23 cellular contexts compared by ENCODE assay signal in the genomic region with DNA sequence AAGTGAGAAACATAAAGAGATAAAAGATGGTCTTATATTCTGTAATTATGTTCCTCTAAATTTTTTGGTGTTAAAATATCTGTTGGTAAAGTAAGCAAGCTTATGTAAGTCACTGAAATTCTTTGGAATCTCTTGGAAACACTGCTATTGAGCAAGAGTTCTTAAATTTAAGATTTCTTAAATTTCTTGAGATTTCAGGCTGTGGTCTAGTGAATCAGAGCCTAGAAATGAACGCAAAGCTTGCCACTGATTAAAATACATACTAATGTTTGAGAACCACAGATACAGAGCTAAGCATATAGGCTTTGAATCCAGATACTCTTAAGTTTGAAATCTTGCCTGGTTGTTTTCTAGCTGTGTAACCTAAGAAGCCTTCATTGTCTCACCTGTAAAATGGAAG.
DNase-seq lines count a peak whose midpoint lies in the region; ATAC-seq and TF ChIP-seq lines count a peak whose summit lies in the region.
"Had no signal": no experiment of that assay in that cellular context is flagged by ENCODE, and none has a peak within 500 bp of the region (broad histone marks: within the 10 kb centered on the region; RNA-seq: fewer than 3 reads in every experiment).

No MANE protein-coding gene starts in this region.

- peak; percentile 15 for DNase-seq in AG08396 (ENCODE audit: low spot score)
- DNase-seq in HFFc6, result peak; percentile 72
- peak; percentile 73 for DNase-seq in choroid plexus epithelial cell (ENCODE audit: low read depth)
- DNase-seq in myocyte (ENCODE audit: low read depth), result peak; percentile 26
- DNase-seq in pons (ENCODE audit: low spot score), result no peak
- DNase-seq in NCI-H446 (lab: John Stamatoyannopoulos, UW), result no peak
- DNase-seq: activated B cell treated with CpG ODN at 0.5 μM for 24 hours; activated CD4-positive, alpha-beta memory T cell treated with anti-CD3 and anti-CD28 coated beads, Interleukin-2, amount 10 ng/mL, durations not matched to agents 7 days and 5 days; activated naive CD4-positive, alpha-beta T cell treated with anti-CD3 and anti-CD28 coated beads, Interleukin-2, amount 10 ng/mL, durations not matched to agents 7 days and 5 days; CD8-positive, alpha-beta T cell; kidney; NCI-H1105 treated with DMSO at 0.1 percent for 48 hours; NCI-H524 treated with DMSO at 0.1 percent for 48 hours; ovary; right lobe of liver; testis had no signal

- no peaks in the 10 kb centered on the region for H3K27me3 Mint-ChIP-seq in HFFc6 (ENCODE audit: insufficient read depth)
- H3K27me3 Mint-ChIP-seq: activated B cell treated with CpG ODN at 0.5 μM for 24 hours; activated CD4-positive, alpha-beta memory T cell treated with anti-CD3 and anti-CD28 coated beads, Interleukin-2, amount 10 ng/mL, durations not matched to agents 7 days and 5 days; activated naive CD4-positive, alpha-beta T cell treated with anti-CD3 and anti-CD28 coated beads, Interleukin-2, amount 10 ng/mL, durations not matched to agents 7 days and 5 days had no signal

- H3K4me3 ChIP-seq in choroid plexus epithelial cell (ENCODE audit: low read depth, low read length), result no peak overlapping the region
- H3K4me3 ChIP-seq: ascending aorta, coronary artery, gastroesophageal sphincter, ovary, right lobe of liver, testis had no signal

- peaks cover 16% of the 10 kb centered on the region for H3K9me3 Mint-ChIP-seq in HFFc6

- H3K36me3 Mint-ChIP-seq in HFFc6 (ENCODE audit: low read depth), result peaks cover 14% of the 10 kb centered on the region; the same call in 1 of the 2 replicates
- H3K36me3 Mint-ChIP-seq: activated naive CD4-positive, alpha-beta T cell treated with anti-CD3 and anti-CD28 coated beads, Interleukin-2, amount 10 ng/mL, durations not matched to agents 7 days and 5 days; CD8-positive, alpha-beta T cell; stimulated activated effector memory CD8-positive, alpha-beta T cell treated with anti-CD3 and anti-CD28 coated beads, Interleukin-12 subunit alpha, Interleukin-12 subunit beta, amount 100 ng/mL, for 72 hours had no signal

- no peak for TF ChIP-seq CTCF in HFFc6 (IDR thresholded peaks at IDR 0.05)
- TF ChIP-seq CTCF in choroid plexus epithelial cell (conservative IDR thresholded peaks at IDR 0.05; ENCODE audit: low read depth, low read length), result no peak

- ATAC-seq in HG03442 (IDR thresholded peaks at IDR 0.05; ENCODE audit: unreplicated experiment) (no peak), HG03139 (IDR thresholded peaks at IDR 0.05; ENCODE audit: unreplicated experiment) (no peak)
- ATAC-seq: CD8-positive, alpha-beta T cell; gastroesophageal sphincter; HCT116; right lobe of liver; stimulated activated effector memory CD8-positive, alpha-beta T cell treated with anti-CD3 and anti-CD28 coated beads, Interleukin-12 subunit alpha, Interleukin-12 subunit beta, amount 100 ng/mL, for 72 hours had no signal

- H3K4me3 Mint-ChIP-seq in HFFc6, result no peak overlapping the region
- H3K4me3 Mint-ChIP-seq: activated B cell treated with CpG ODN at 0.5 μM for 24 hours; activated CD4-positive, alpha-beta memory T cell treated with anti-CD3 and anti-CD28 coated beads, Interleukin-2, amount 10 ng/mL, durations not matched to agents 7 days and 5 days; activated naive CD4-positive, alpha-beta T cell treated with anti-CD3 and anti-CD28 coated beads, Interleukin-2, amount 10 ng/mL, durations not matched to agents 7 days and 5 days; CD8-positive, alpha-beta T cell; stimulated activated effector memory CD8-positive, alpha-beta T cell treated with anti-CD3 and anti-CD28 coated beads, Interleukin-12 subunit alpha, Interleukin-12 subunit beta, amount 100 ng/mL, for 72 hours had no signal

- H3K4me1 Mint-ChIP-seq in HFFc6 (ENCODE audit: low read depth), result peaks cover 49% of the 10 kb centered on the region
- H3K4me1 Mint-ChIP-seq: activated B cell treated with CpG ODN at 0.5 μM for 24 hours; activated CD4-positive, alpha-beta memory T cell treated with anti-CD3 and anti-CD28 coated beads, Interleukin-2, amount 10 ng/mL, durations not matched to agents 7 days and 5 days; activated naive CD4-positive, alpha-beta T cell treated with anti-CD3 and anti-CD28 coated beads, Interleukin-2, amount 10 ng/mL, durations not matched to agents 7 days and 5 days; stimulated activated effector memory CD8-positive, alpha-beta T cell treated with anti-CD3 and anti-CD28 coated beads, Interleukin-12 subunit alpha, Interleukin-12 subunit beta, amount 100 ng/mL, for 72 hours had no signal

- H3K27ac Mint-ChIP-seq in HFFc6, result peak overlapping the region; percentile 71
- H3K27ac Mint-ChIP-seq: activated B cell treated with CpG ODN at 0.5 μM for 24 hours; activated CD4-positive, alpha-beta memory T cell treated with anti-CD3 and anti-CD28 coated beads, Interleukin-2, amount 10 ng/mL, durations not matched to agents 7 days and 5 days; activated naive CD4-positive, alpha-beta T cell treated with anti-CD3 and anti-CD28 coated beads, Interleukin-2, amount 10 ng/mL, durations not matched to agents 7 days and 5 days; CD8-positive, alpha-beta T cell; stimulated activated effector memory CD8-positive, alpha-beta T cell treated with anti-CD3 and anti-CD28 coated beads, Interleukin-12 subunit alpha, Interleukin-12 subunit beta, amount 100 ng/mL, for 72 hours had no signal

Comparison
In these comparisons a context has a peak if more than half of its experiments do, and no peak if none do; other contexts are left out.
1. DNase-seq: peak in AG08396 (single experiment), HFFc6 (single experiment), choroid plexus epithelial cell (single experiment) and myocyte (single experiment); none in pons (single experiment) and NCI-H446 (0 of 2).